17 cellular contexts compared by ENCODE assay signal in genomic region chr5:9241459-9241858, GRCh38.
A peak's percentile ranks its signal among the peaks of the same experiment; 100 is the strongest.
DNase-seq lines count a peak whose midpoint lies in the region; ATAC-seq and TF ChIP-seq lines count a peak whose summit lies in the region.
"Had no signal": no experiment of that assay in that cellular context is flagged by ENCODE, and none has a peak within 500 bp of the region (broad histone marks: within the 10 kb centered on the region; RNA-seq: fewer than 3 reads in every experiment).

No MANE protein-coding gene starts in this region.

- no peaks in the 10 kb centered on the region for H3K27me3 Mint-ChIP-seq in brain
- H3K27me3 Mint-ChIP-seq: B cell had no signal

- no peaks in the 10 kb centered on the region for H3K36me3 Mint-ChIP-seq in brain
- no peaks in the 10 kb centered on the region for H3K36me3 Mint-ChIP-seq in activated naive CD4-positive, alpha-beta T cell treated with anti-CD3 and anti-CD28 coated beads, Interleukin-2, amount 50 U/mL, for 72 hours
- H3K36me3 Mint-ChIP-seq: CD8-positive, alpha-beta T cell had no signal

- peaks cover 36% of the 10 kb centered on the region for H3K4me1 Mint-ChIP-seq in brain
- H3K4me1 Mint-ChIP-seq: B cell had no signal

- DNase-seq in Ammon's horn (ENCODE audit: low spot score) (peak; percentile 51), NCI-H1048 (lab: John Stamatoyannopoulos, UW) (peak; percentile 51), medulla oblongata (ENCODE audit: extremely low spot score) (peak; percentile 45), SW480 (ENCODE audit: low spot score) (no peak), NCI-H2196 (lab: John Stamatoyannopoulos, UW; ENCODE audit: unreplicated experiment) (no peak)
- no peak for DNase-seq in activated CD4-positive, alpha-beta T cell treated with anti-CD3 and anti-CD28 coated beads for 48 hours
- DNase-seq in activated naive CD4-positive, alpha-beta T cell treated with anti-CD3 and anti-CD28 coated beads, Interleukin-2, amount 50 U/mL, for 72 hours (ENCODE audit: low spot score in 2 of 2) = no peak
- DNase-seq: 8988T; CD8-positive, alpha-beta T cell; COR-L47; DMS 273 treated with DMSO at 0.1 percent for 48 hours; DMS53; DND-41; EL had no signal

- peak overlapping the region in 3 of 5 experiments; percentile 23 to 77 (median 44) for H3K27ac Mint-ChIP-seq in brain
- H3K27ac Mint-ChIP-seq in activated naive CD4-positive, alpha-beta T cell treated with anti-CD3 and anti-CD28 coated beads, Interleukin-2, amount 50 U/mL, for 72 hours = no peak overlapping the region
- H3K27ac Mint-ChIP-seq: B cell; CD8-positive, alpha-beta T cell had no signal

- no peak for ATAC-seq in activated naive CD4-positive, alpha-beta T cell treated with anti-CD3 and anti-CD28 coated beads, Interleukin-2, amount 50 U/mL, for 72 hours
- ATAC-seq: CD8-positive, alpha-beta T cell; GM12878 had no signal

- H3K4me3 Mint-ChIP-seq in brain = peak overlapping the region in 2 of 5 experiments; percentile 10 to 67
- H3K4me3 Mint-ChIP-seq: B cell; CD8-positive, alpha-beta T cell had no signal

- TF ChIP-seq CTCF in brain (conservative IDR thresholded peaks at IDR 0.05) = no peak

- no peaks in the 10 kb centered on the region for H3K9me3 Mint-ChIP-seq in brain
- H3K9me3 Mint-ChIP-seq in activated naive CD4-positive, alpha-beta T cell treated with anti-CD3 and anti-CD28 coated beads, Interleukin-2, amount 50 U/mL, for 72 hours = no peaks in the 10 kb centered on the region

Comparison
In these comparisons a context has a peak if more than half of its experiments do, and no peak if none do; other contexts are left out.
1. DNase-seq: peak in Ammon's horn (single experiment), NCI-H1048 (single experiment) and medulla oblongata (single experiment); none in SW480 (single experiment), NCI-H2196 (single experiment), activated CD4-positive, alpha-beta T cell treated with anti-CD3 and anti-CD28 coated beads for 48 hours (single experiment) and activated naive CD4-positive, alpha-beta T cell treated with anti-CD3 and anti-CD28 coated beads, Interleukin-2, amount 50 U/mL, for 72 hours (0 of 2).
2. H3K27ac Mint-ChIP-seq: peak in brain (3 of 5); none in activated naive CD4-positive, alpha-beta T cell treated with anti-CD3 and anti-CD28 coated beads, Interleukin-2, amount 50 U/mL, for 72 hours (0 of 2).